ENCODE assay signal across 1 cellular context in the genomic region with DNA sequence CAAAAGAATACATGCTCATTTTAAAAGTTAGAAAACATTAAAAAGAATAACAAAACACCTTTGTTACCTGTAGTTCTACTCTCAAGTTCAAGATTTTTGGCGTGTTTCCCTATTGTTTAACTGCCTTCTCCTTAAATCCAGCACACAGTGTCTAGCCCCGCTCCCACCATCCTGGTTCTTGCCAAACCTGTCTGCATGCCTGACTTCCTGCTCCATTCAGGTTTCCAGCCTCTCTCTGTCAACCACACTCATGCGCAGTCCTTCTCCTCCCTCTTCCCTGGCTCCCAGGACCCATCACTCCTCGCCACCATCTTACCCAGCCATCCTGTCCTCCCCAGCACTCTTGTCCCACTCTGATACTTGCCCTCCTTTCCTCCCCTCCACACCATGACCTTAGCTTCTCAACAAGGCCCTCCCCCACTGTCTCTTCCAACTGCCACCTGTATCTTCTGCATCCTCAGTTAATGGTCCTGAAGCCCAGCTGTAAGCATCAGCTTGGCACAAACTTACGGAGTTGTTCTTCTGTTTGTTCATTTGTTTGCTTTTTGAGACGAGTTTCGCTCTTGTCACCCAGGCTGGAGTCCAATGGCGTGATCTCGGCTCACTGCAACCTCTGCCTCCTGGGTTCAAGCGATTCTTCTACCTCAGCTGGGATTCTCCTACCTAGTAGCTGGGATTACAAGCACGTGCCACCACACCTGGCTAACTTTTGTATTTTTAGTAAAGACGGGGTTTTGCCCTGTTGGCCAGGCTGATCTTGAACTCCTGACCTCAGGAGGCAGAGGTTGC.
TF ChIP-seq lines count a peak whose summit lies in the region.

No MANE protein-coding gene starts in this region.

TF ChIP-seq in HepG2, 621 proteins besides CTCF, POLR2A, EP300 and RAD21:
- no peak for TF ChIP-seq RARG (CRISPR knock-in tag; IDR thresholded peaks at IDR 0.05; ENCODE audit: low read depth)
- TF ChIP-seq SAP130 (CRISPR knock-in tag; IDR thresholded peaks at IDR 0.05; ENCODE audit: low read depth): peak; percentile 19; the same call in 1 of the 2 replicates
- TF ChIP-seq SMYD3 (CRISPR knock-in tag; IDR thresholded peaks at IDR 0.05): no peak
- TF ChIP-seq TRIM24 (CRISPR knock-in tag; IDR thresholded peaks at IDR 0.05): no peak
